ENCODE assay signal across 28 cellular contexts in the genomic region with DNA sequence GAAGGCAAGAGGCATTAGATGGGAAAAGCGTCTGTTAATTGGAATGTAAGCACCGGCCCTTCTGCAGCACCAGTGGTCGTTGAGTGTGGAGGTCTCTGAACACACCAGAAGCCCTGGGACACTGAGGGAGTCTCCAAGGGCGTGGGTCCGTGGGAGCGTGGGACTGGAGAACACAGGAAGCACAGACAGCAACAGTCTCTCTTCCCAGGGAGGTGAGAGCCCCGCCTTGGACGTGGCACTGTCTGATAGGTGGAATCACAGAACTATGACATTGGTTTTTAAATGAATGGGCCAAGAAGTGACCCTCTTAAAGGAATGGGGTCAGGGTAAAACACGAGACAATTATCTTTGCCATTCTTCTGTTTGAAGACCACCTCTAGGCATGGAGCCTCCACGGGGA.
"Had no signal": no experiment of that assay in that cellular context is flagged by ENCODE, and none has a peak within 500 bp of the region (broad histone marks: within the 10 kb centered on the region; RNA-seq: fewer than 3 reads in every experiment).

No MANE protein-coding gene starts in this region.

- H3K27me3 ChIP-seq: adrenal gland, body of pancreas, heart left ventricle, ovary, tibial nerve had no signal

- H3K36me3 ChIP-seq: ovary had no signal

- H3K27ac Mint-ChIP-seq: activated naive CD4-positive, alpha-beta T cell treated with anti-CD3 and anti-CD28 coated beads for 36 hours; activated naive CD8-positive, alpha-beta T cell treated with anti-CD3 and anti-CD28 coated beads for 36 hours; progenitor cell of endocrine pancreas had no signal

- H3K9me3 Mint-ChIP-seq: activated naive CD4-positive, alpha-beta T cell treated with anti-CD3 and anti-CD28 coated beads for 36 hours; activated naive CD8-positive, alpha-beta T cell treated with anti-CD3 and anti-CD28 coated beads for 36 hours; immature natural killer cell; natural killer cell; WTC11 had no signal

- H3K27ac ChIP-seq: adrenal gland, body of pancreas, heart left ventricle, ovary had no signal

- H3K27me3 Mint-ChIP-seq: activated naive CD8-positive, alpha-beta T cell treated with anti-CD3 and anti-CD28 coated beads for 36 hours; progenitor cell of endocrine pancreas; T-helper 17 cell had no signal

- DNase-seq: activated CD4-positive, alpha-beta T cell treated with anti-CD3 and anti-CD28 coated beads, Interleukin-2, amount 50 U/mL, for 4 hours; activated CD8-positive, alpha-beta memory T cell treated with anti-CD3 and anti-CD28 coated beads for 24 hours; activated effector memory CD4-positive, alpha-beta T cell treated with Interleukin-2 at 50 U/mL for 16 hours; activated naive CD4-positive, alpha-beta T cell treated with anti-CD3 and anti-CD28 coated beads for 36 hours; activated naive CD8-positive, alpha-beta T cell treated with anti-CD3 and anti-CD28 coated beads for 36 hours; adrenal gland; aorta; body of pancreas; cortex of kidney; foreskin fibroblast; heart left ventricle; hypothalamus; immature natural killer cell; kidney; left colon; mesenchymal stem cell; natural killer cell; ovary; retina; small intestine; stimulated activated CD4-positive, alpha-beta T cell treated with anti-CD3 and anti-CD28 coated beads, Interleukin-4, amount 100 ng/mL, for 24 hours; stimulated activated naive CD4-positive, alpha-beta T cell; T-helper 17 cell had no signal

- H3K4me3 ChIP-seq: adrenal gland, body of pancreas, heart left ventricle, ovary, tibial nerve had no signal

- H3K4me1 Mint-ChIP-seq: immature natural killer cell, natural killer cell had no signal

- H3K36me3 Mint-ChIP-seq: activated naive CD8-positive, alpha-beta T cell treated with anti-CD3 and anti-CD28 coated beads for 36 hours; natural killer cell had no signal

- H3K9me3 ChIP-seq: adrenal gland, body of pancreas, heart left ventricle, ovary, tibial nerve had no signal

- ATAC-seq: body of pancreas, esophagus mucosa, heart left ventricle, left colon, natural killer cell, sciatic nerve, T-helper 17 cell, WTC11 had no signal

- H3K4me3 Mint-ChIP-seq: activated naive CD4-positive, alpha-beta T cell treated with anti-CD3 and anti-CD28 coated beads for 36 hours; activated naive CD8-positive, alpha-beta T cell treated with anti-CD3 and anti-CD28 coated beads for 36 hours; immature natural killer cell; natural killer cell; T-helper 17 cell; WTC11 had no signal

- H3K4me1 ChIP-seq: adrenal gland, body of pancreas had no signal
